15 cellular contexts compared by ENCODE assay signal in the genomic region with DNA sequence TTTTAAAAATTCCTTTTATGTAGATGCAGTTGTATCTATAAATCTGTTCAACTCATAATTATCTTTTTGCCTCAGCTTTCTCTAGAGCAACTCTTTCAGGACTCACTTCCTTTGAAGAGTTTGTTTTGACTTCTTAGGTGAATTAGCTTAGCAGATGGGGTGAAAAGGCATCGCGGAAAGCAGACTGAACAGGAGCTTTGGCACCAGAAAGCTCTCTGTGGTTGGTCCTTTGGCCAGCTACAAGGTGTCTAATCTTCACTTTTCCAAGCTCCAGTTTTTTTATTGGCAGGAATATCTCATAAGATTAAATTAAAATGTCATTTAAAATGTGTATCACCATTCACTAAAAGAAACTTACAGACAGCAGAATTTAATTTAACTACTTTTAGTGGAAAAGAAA.
DNase-seq lines count a peak whose midpoint lies in the region; ATAC-seq and TF ChIP-seq lines count a peak whose summit lies in the region.
"Had no signal": no experiment of that assay in that cellular context is flagged by ENCODE, and none has a peak within 500 bp of the region (broad histone marks: within the 10 kb centered on the region; RNA-seq: fewer than 3 reads in every experiment).

No MANE protein-coding gene starts in this region.

- H2AFZ ChIP-seq in GM23248 (peak overlapping the region; percentile 40; the same call in 1 of the 2 replicates), osteoblast (ENCODE audit: low read length) (peak overlapping the region; percentile 56)
- H2AFZ ChIP-seq: GM23338 had no signal

- no peak for ATAC-seq in GM18519 (IDR thresholded peaks at IDR 0.05; ENCODE audit: low FRiP score, unreplicated experiment)
- ATAC-seq: A549, GM23338 had no signal

- H3K9me3 ChIP-seq in GM23248 (ENCODE audit: low read depth) (no peaks in the 10 kb centered on the region), osteoblast (ENCODE audit: low read depth, low read length) (no peaks in the 10 kb centered on the region)
- H3K9me3 ChIP-seq: A549, BE2C had no signal

- H3K36me3 ChIP-seq in GM23248 (ENCODE audit: low read depth) = no peaks in the 10 kb centered on the region
- H3K36me3 ChIP-seq in osteoblast (ENCODE audit: insufficient read depth, low read length) = no peaks in the 10 kb centered on the region
- H3K36me3 ChIP-seq: BE2C had no signal

- no peaks in the 10 kb centered on the region for H4K20me1 ChIP-seq in GM23248 (ENCODE audit: insufficient read depth)
- no peaks in the 10 kb centered on the region for H4K20me1 ChIP-seq in osteoblast (ENCODE audit: insufficient read depth, low read length)

- no peak for TF ChIP-seq CTCF in osteoblast (IDR thresholded peaks at IDR 0.05; ENCODE audit: extremely low read depth, low read depth, low read length)

- no peak overlapping the region for H3K4me2 ChIP-seq in GM23248 (ENCODE audit: unreplicated experiment)
- no peak overlapping the region for H3K4me2 ChIP-seq in osteoblast (ENCODE audit: insufficient read depth, low read length)
- H3K4me2 ChIP-seq: A549, GM23338 had no signal

- H3K4me3 ChIP-seq in GM23248 (no peak overlapping the region), osteoblast (ENCODE audit: insufficient read depth, low read length) (no peak overlapping the region)
- H3K4me3 ChIP-seq: A549, GM23338 had no signal

- no peaks in the 10 kb centered on the region for H3K79me2 ChIP-seq in GM23248 (ENCODE audit: insufficient read depth)
- no peaks in the 10 kb centered on the region for H3K79me2 ChIP-seq in osteoblast (ENCODE audit: insufficient read depth, low read length)

- WGBS in GM23248 (ENCODE audit: low coverage in 1 of 2, low lambda C conversion rate in 2 of 2, missing lambda C conversion rate in 2 of 2), 2 experiments = 41 to 49% methylated on average over 2 of the region's 2 CpGs

- no peaks in the 10 kb centered on the region for H3K9me2 ChIP-seq in GM23248 (ENCODE audit: insufficient read depth)

- 0 out of 2 replicates have a peak, but pooled peaks cover under 1% of the 10 kb centered on the region for H3F3A ChIP-seq in GM23248 (ENCODE audit: insufficient read depth)

- in situ Hi-C loops in G401 (cut with HindIII; ENCODE audit: low sequenced_read_pairs) = no loop called here
- in situ Hi-C loops in GM23248 (cut with MboI) = no loop called here

- no peak overlapping the region for H3K9ac ChIP-seq in GM23248

- H3K27ac ChIP-seq in GM23248 = no peak overlapping the region
- H3K27ac ChIP-seq in osteoblast (ENCODE audit: low read depth, low read length) = peak overlapping the region; percentile 42
- H3K27ac ChIP-seq: A549, C4-2B, HL-60 had no signal

- H3K4me1 ChIP-seq in GM23248 (ENCODE audit: insufficient read depth) (peaks cover 17% of the 10 kb centered on the region), osteoblast (ENCODE audit: insufficient read depth, low read length) (peaks cover 7% of the 10 kb centered on the region)
- H3K4me1 ChIP-seq: BE2C had no signal

- H3K27me3 ChIP-seq in GM23248 (replicated peaks; ENCODE audit: insufficient read depth) (no peaks in the 10 kb centered on the region), osteoblast (ENCODE audit: insufficient read depth, low read length) (no peaks in the 10 kb centered on the region)
- H3K27me3 ChIP-seq: BE2C had no signal

- DNase-seq in G401 (ENCODE audit: low spot score) = peak; percentile 79
- DNase-seq in GM23248 = no peak
- peak; percentile 26 for DNase-seq in astrocyte of the hippocampus (ENCODE audit: low read depth, low spot score)
- no peak for DNase-seq in osteoblast (ENCODE audit: insufficient read length, low spot score, missing footprints)
- DNase-seq in activated gamma-delta T cell (lab: John Stamatoyannopoulos, UW) = no peak
- DNase-seq: BE2C; CD4-positive, alpha-beta memory T cell; DND-41; GF-D8; H7 had no signal

Comparison
In these comparisons a context has a peak if more than half of its experiments do, and no peak if none do; other contexts are left out.
1. DNase-seq: peak in G401 (single experiment) and astrocyte of the hippocampus (single experiment); none in GM23248 (single experiment), osteoblast (single experiment) and activated gamma-delta T cell (single experiment).